Comparison of ENCODE assay signal across 19 cellular contexts in genomic region chr18:22680968-22681367, GRCh38.
DNase-seq lines count a peak whose midpoint lies in the region; ATAC-seq, FAIRE-seq and TF ChIP-seq lines count a peak whose summit lies in the region.
"Had no signal": no experiment of that assay in that cellular context is flagged by ENCODE, and none has a peak within 500 bp of the region (broad histone marks: within the 10 kb centered on the region; RNA-seq: fewer than 3 reads in every experiment).

No MANE protein-coding gene starts in this region.

- no peak overlapping the region for H2BK120ac ChIP-seq in IMR-90 (ENCODE audit: low read depth, low read length)

- H3K4me2 ChIP-seq in A549, result no peak overlapping the region
- H3K4me2 ChIP-seq in IMR-90 (ENCODE audit: low read depth, low read length), result no peak overlapping the region

- peaks cover 16% of the 10 kb centered on the region for H3K27me3 Mint-ChIP-seq in mesothelial cell of epicardium (ENCODE audit: low read depth)
- H3K27me3 Mint-ChIP-seq: CD4-positive, alpha-beta memory T cell had no signal

- peak overlapping the region; percentile 95 for H3K27ac Mint-ChIP-seq in mesothelial cell of epicardium
- H3K27ac Mint-ChIP-seq: CD4-positive, alpha-beta memory T cell had no signal

- in situ Hi-C loops in IMR-90 (cut with MboI; ENCODE audit: low sequenced_read_pairs), result no loop called here

- peaks cover 34% of the 10 kb centered on the region for H3K4me1 ChIP-seq in A549
- H3K4me1 ChIP-seq in IMR-90 (ENCODE audit: control insufficient read depth, insufficient read depth, low read length), result peaks cover 13% of the 10 kb centered on the region

- CTCF ChIA-PET in A549 (lab: Yijun Ruan, JAX), result no interaction called here
- CTCF ChIA-PET in IMR-90 (lab: Yijun Ruan, JAX), result no interaction called here

- H3K18ac ChIP-seq in IMR-90 (ENCODE audit: low read depth, low read length), result no peak overlapping the region

- TF ChIP-seq EP300 in A549 (IDR thresholded peaks at IDR 0.05), result no peak

- no peak overlapping the region for H3K9ac ChIP-seq in IMR-90 (ENCODE audit: low read depth, low read length)
- H3K9ac ChIP-seq: GM23248 had no signal

- no peak overlapping the region for H4K8ac ChIP-seq in IMR-90 (ENCODE audit: low read depth in 2 of 2, low read length in 2 of 2)

- DNase-seq in A549 (ENCODE audit: low read depth in 1 of 2, low spot score in 1 of 2) (no peak), IMR-90 (no peak), mesothelial cell of epicardium (ENCODE audit: low spot score in 2 of 2, unreplicated experiment in 2 of 2) (no peak), ecto neural progenitor cell (ENCODE audit: low spot score) (no peak), T-helper 9 cell (no peak), anterior cingulate cortex (lab: John Stamatoyannopoulos, UW) (no peak)
- DNase-seq: 8988T; C1 segment of cervical spinal cord; CD4-positive, alpha-beta memory T cell; COR-L47; DMS153; DND-41; GM23248; H7; HCEC 1CT had no signal

- peaks cover 2% of the 10 kb centered on the region for H3K9me3 Mint-ChIP-seq in mesothelial cell of epicardium

- no peak overlapping the region for H3K56ac ChIP-seq in IMR-90 (ENCODE audit: extremely low read depth, insufficient read depth, low read length)

- no peak overlapping the region for H2AK5ac ChIP-seq in IMR-90 (ENCODE audit: low read depth, low read length)

- ATAC-seq in A549 (no peak), IMR-90 (ENCODE audit: low read depth) (no peak)

- H2BK15ac ChIP-seq in IMR-90 (ENCODE audit: low read depth, low read length), result no peak overlapping the region

- TF ChIP-seq CTCF in A549 (IDR thresholded peaks at IDR 0.05) (no peak), IMR-90 (conservative IDR thresholded peaks at IDR 0.05; ENCODE audit: low read depth, low read length) (no peak), mesothelial cell of epicardium (IDR thresholded peaks at IDR 0.05; ENCODE audit: unreplicated experiment) (no peak)

- no peak overlapping the region for H2AK9ac ChIP-seq in IMR-90 (replicated peaks; ENCODE audit: low read depth, low read length, poor library complexity)

- no peak for FAIRE-seq in A549 (lab: Jason Lieb, UNC)
- FAIRE-seq: G401.6, GM12892, GM19239, H1 had no signal

- H3K9me3 ChIP-seq in A549 (peaks cover 3% of the 10 kb centered on the region; the same call in 2 of the 3 replicates), IMR-90 (ENCODE audit: control insufficient read depth, insufficient read depth, low read length) (no peaks in the 10 kb centered on the region)

- H4K20me1 ChIP-seq in IMR-90 (ENCODE audit: insufficient read depth, low read length), result no peaks in the 10 kb centered on the region

- intact Hi-C loops in IMR-90 (cut with micrococcal nuclease), result no loop called here

- no peaks in the 10 kb centered on the region for H3K27me3 ChIP-seq in IMR-90 (ENCODE audit: control insufficient read depth, insufficient read depth, low read length)

- H3K36me3 Mint-ChIP-seq in mesothelial cell of epicardium, result no peaks in the 10 kb centered on the region
- H3K36me3 Mint-ChIP-seq: CD4-positive, alpha-beta memory T cell had no signal

- H3K23ac ChIP-seq in IMR-90 (ENCODE audit: low read depth, low read length), result no peak overlapping the region

- H3K79me1 ChIP-seq in IMR-90 (ENCODE audit: low read depth in 1 of 2, low read length in 2 of 2), result no peaks in the 10 kb centered on the region

- POLR2A ChIA-PET in A549 (lab: Yijun Ruan, JAX) (no interaction called here), IMR-90 (lab: Charles Lee; ENCODE audit: unreplicated experiment) (no interaction called here)

- H3K27ac ChIP-seq in A549 (peak overlapping the region; percentile 91 to 94; a peak in 5 of 6 replicates), IMR-90 (ENCODE audit: insufficient read depth, low read length) (no peak overlapping the region)
- H3K27ac ChIP-seq: GM23248 had no signal

- no TSS peak for BruUV-seq in IMR-90 (replicated peaks; lab: Mats Ljungman, UMichigan)

- H4K91ac ChIP-seq in IMR-90 (ENCODE audit: insufficient read depth, low read depth, low read length), result no peak overlapping the region

- no peak overlapping the region for H3K4me3 Mint-ChIP-seq in mesothelial cell of epicardium
- H3K4me3 Mint-ChIP-seq: CD4-positive, alpha-beta memory T cell had no signal

- no peak overlapping the region for H2BK20ac ChIP-seq in IMR-90 (ENCODE audit: low read depth, low read length)

- H3K9me1 ChIP-seq in IMR-90 (ENCODE audit: insufficient read depth, low read length), result peaks cover 6% of the 10 kb centered on the region

- H3K4me3 ChIP-seq in A549 (no peak overlapping the region), IMR-90 (ENCODE audit: insufficient read depth, low read depth, low read length) (no peak overlapping the region)
- H3K4me3 ChIP-seq: GM23248 had no signal

- H2AFZ ChIP-seq in IMR-90 (replicated peaks; ENCODE audit: low read length, poor library complexity), result no peak overlapping the region
- H2AFZ ChIP-seq: GM23248 had no signal

- dilution Hi-C loops in IMR-90 (cut with HindIII; ENCODE audit: low sequenced_read_pairs, unreplicated experiment), result no loop called here

- TF ChIP-seq POLR2A in A549 (IDR thresholded peaks at IDR 0.05; ENCODE audit: low read length) (no peak), IMR-90 (IDR thresholded peaks at IDR 0.05; ENCODE audit: low read depth, low read length) (no peak)

- H3K14ac ChIP-seq in IMR-90 (replicated peaks; ENCODE audit: low read depth, low read length), result no peak overlapping the region

- H4K5ac ChIP-seq in IMR-90 (ENCODE audit: low read depth, low read length), result no peak overlapping the region

- H3K4ac ChIP-seq in IMR-90 (ENCODE audit: low read depth, low read length), result no peak overlapping the region; the same call in 1 of the 2 replicates

- H2BK5ac ChIP-seq in IMR-90 (ENCODE audit: low read depth, low read length, poor library complexity, severe bottlenecking), result no peak overlapping the region

- TF ChIP-seq RAD21 in A549 (conservative IDR thresholded peaks at IDR 0.05 in 1 of 2, IDR thresholded peaks at IDR 0.05 in 1 of 2), result no peak
- no peak for TF ChIP-seq RAD21 in IMR-90 (IDR thresholded peaks at IDR 0.05; ENCODE audit: low read length)

- H3K4me1 Mint-ChIP-seq in mesothelial cell of epicardium, result peaks cover 63% of the 10 kb centered on the region
- H3K4me1 Mint-ChIP-seq: CD4-positive, alpha-beta memory T cell had no signal

- H3K36me3 ChIP-seq in IMR-90 (ENCODE audit: control insufficient read depth, insufficient read depth, low read length), result no peaks in the 10 kb centered on the region

TF ChIP-seq in A549, 52 proteins besides CTCF, POLR2A, EP300 and RAD21:
- TF ChIP-seq NFE2L2 (conservative IDR thresholded peaks at IDR 0.05; ENCODE audit: low read length), result no peak
- no peak for TF ChIP-seq ZFP36 (IDR thresholded peaks at IDR 0.05; ENCODE audit: borderline replicate concordance, partially characterized antibody)
- TF ChIP-seq MAFK (IDR thresholded peaks at IDR 0.05; ENCODE audit: partially characterized antibody), result peak; percentile 80

TF ChIP-seq in IMR-90, 13 proteins besides CTCF, POLR2A, EP300 and RAD21:
- no peak for TF ChIP-seq RFX5 (IDR thresholded peaks at IDR 0.05; ENCODE audit: low read depth, low read length)
- no peak for TF ChIP-seq CEBPB (IDR thresholded peaks at IDR 0.05; ENCODE audit: low read depth, low read length)
- no peak for TF ChIP-seq NFE2L2 (IDR thresholded peaks at IDR 0.05; ENCODE audit: low read depth, low read length)
- no peak for TF ChIP-seq FOS (IDR thresholded peaks at IDR 0.05; ENCODE audit: low read depth, low read length)
- peak; percentile 46 for TF ChIP-seq MAFK (IDR thresholded peaks at IDR 0.05; ENCODE audit: low read depth, low read length)
- TF ChIP-seq SMC3 (IDR thresholded peaks at IDR 0.05; ENCODE audit: low read depth, low read length), result no peak
- no peak for TF ChIP-seq CHD1 (IDR thresholded peaks at IDR 0.05; ENCODE audit: low read depth, low read length)
